Comparison of ENCODE assay signal across 15 cellular contexts in the genomic region with DNA sequence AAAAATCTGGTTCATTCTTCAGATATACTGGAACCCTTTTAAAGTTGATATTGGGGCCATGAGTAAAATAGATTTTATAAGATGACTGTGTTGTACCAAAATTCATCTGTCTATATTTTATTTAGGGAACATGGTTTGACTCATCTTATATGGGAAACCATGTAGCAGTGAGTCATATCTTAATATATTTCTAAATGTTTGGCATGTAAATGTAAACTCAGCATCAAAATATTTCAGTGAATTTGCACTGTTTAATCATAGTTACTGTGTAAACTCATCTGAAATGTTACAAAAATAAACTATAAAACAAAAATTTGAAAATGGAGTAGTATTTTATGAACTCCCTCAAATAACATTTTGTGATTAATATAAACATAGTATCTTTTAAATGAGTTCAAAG. TPM values are rescaled to one million over a fixed set of nuclear protein-coding genes. Genes with fewer than 3 reads are reported as not detected.
A peak's percentile ranks its signal among the peaks of the same experiment; 100 is the strongest.
DNase-seq lines count a peak whose midpoint lies in the region; ATAC-seq and TF ChIP-seq lines count a peak whose summit lies in the region.
"Had no signal": no experiment of that assay in that cellular context is flagged by ENCODE, and none has a peak within 500 bp of the region (broad histone marks: within the 10 kb centered on the region; RNA-seq: fewer than 3 reads in every experiment).

No MANE protein-coding gene starts in this region.

- H3K27ac Mint-ChIP-seq in activated T-cell treated with anti-CD3 and anti-CD28 coated beads, Interleukin-2, amount 50 U/mL, for 72 hours: peak overlapping the region; percentile 82

- DNase-seq in activated T-cell treated with anti-CD3 and anti-CD28 coated beads, Interleukin-2, amount 50 U/mL, for 72 hours: no peak
- DNase-seq in activated T-cell treated with anti-CD3 and anti-CD28 coated beads, Interleukin-2, amount 50 U/mL, for 48 hours: no peak
- peak; percentile 81 for DNase-seq in fibroblast of gingiva (ENCODE audit: low read depth)
- DNase-seq in spleen: no peak
- DNase-seq in NCI-H187 treated with DMSO at 0.1 percent for 48 hours (lab: John Stamatoyannopoulos, UW): no peak
- no peak for DNase-seq in DMS53 treated with DMSO at 0.1 percent for 48 hours (lab: John Stamatoyannopoulos, UW; ENCODE audit: unreplicated experiment)
- DNase-seq: activated CD4-positive, alpha-beta memory T cell treated with anti-CD3 and anti-CD28 coated beads, Interleukin-2, amount 10 ng/mL, durations not matched to agents 7 days and 5 days; DND-41; heart right ventricle; MG63; uterus had no signal

- H3K4me1 Mint-ChIP-seq in activated T-cell treated with anti-CD3 and anti-CD28 coated beads, Interleukin-2, amount 50 U/mL, for 72 hours (ENCODE audit: low read depth): peaks cover 70% of the 10 kb centered on the region

- no peak for ATAC-seq in activated T-cell treated with anti-CD3 and anti-CD28 coated beads, Interleukin-2, amount 50 U/mL, for 72 hours (replicated peaks in 1 of 2)
- ATAC-seq in HG02642 (IDR thresholded peaks at IDR 0.05; ENCODE audit: poor library complexity, unreplicated experiment): no peak

- H3K36me3 Mint-ChIP-seq in activated T-cell treated with anti-CD3 and anti-CD28 coated beads, Interleukin-2, amount 50 U/mL, for 72 hours (ENCODE audit: insufficient read depth in 2 of 2): peaks cover 2 to 10% of the 10 kb centered on the region in 2 donors

- peaks cover 2 to 3% of the 10 kb centered on the region in 2 donors for H3K9me3 Mint-ChIP-seq in activated T-cell treated with anti-CD3 and anti-CD28 coated beads, Interleukin-2, amount 50 U/mL, for 72 hours
- H3K9me3 Mint-ChIP-seq: activated CD4-positive, alpha-beta memory T cell treated with anti-CD3 and anti-CD28 coated beads, Interleukin-2, amount 10 ng/mL, durations not matched to agents 7 days and 5 days had no signal

- H3K27me3 Mint-ChIP-seq in activated T-cell treated with anti-CD3 and anti-CD28 coated beads, Interleukin-2, amount 50 U/mL, for 72 hours (ENCODE audit: low read depth): peaks cover 3% of the 10 kb centered on the region

- intact Hi-C loops in spleen (cut with DNase I; ENCODE audit: low total_unique reads): no loop called here

- no peaks in the 10 kb centered on the region for H3K27me3 ChIP-seq in spleen (replicated peaks in 1 of 7)
- H3K27me3 ChIP-seq: heart right ventricle, MG63, uterus had no signal

- no peak for TF ChIP-seq CTCF in VCaP (conservative IDR thresholded peaks at IDR 0.05)
- TF ChIP-seq CTCF in spleen (IDR thresholded peaks at IDR 0.05 in 8 of 11, conservative IDR thresholded peaks at IDR 0.05 in 3 of 11): no peak

- peak overlapping the region; percentile 54; the same call in 1 of the 2 replicates for H3K27ac ChIP-seq in VCaP
- H3K27ac ChIP-seq in spleen: peak overlapping the region in 6 of 8 donors; percentile 37 to 80 (median 66)
- H3K27ac ChIP-seq: HL-60, uterus had no signal

- H3K9me3 ChIP-seq in spleen: peaks cover 0 to 3% (median 0%) of the 10 kb centered on the region in 8 donors
- H3K9me3 ChIP-seq: MG63, uterus had no signal

- TF ChIP-seq POLR2A in spleen (IDR thresholded peaks at IDR 0.05): no peak

- peak overlapping the region in 1 of 2 donors; percentile 71 for H3K4me3 Mint-ChIP-seq in activated T-cell treated with anti-CD3 and anti-CD28 coated beads, Interleukin-2, amount 50 U/mL, for 72 hours

- H3K36me3 ChIP-seq in spleen: no peaks in the 10 kb centered on the region
- H3K36me3 ChIP-seq: heart right ventricle, MG63, uterus had no signal

- H3K4me1 ChIP-seq in spleen: peaks cover 11 to 72% (median 47%) of the 10 kb centered on the region in 6 donors

- no peak overlapping the region for H3K4me3 ChIP-seq in spleen
- H3K4me3 ChIP-seq: heart right ventricle, lung, MG63, uterus had no signal

RNA-seq across cellular contexts. Expression of a gene that starts 14.2 kb away (rescaled TPM):
- 1 to 10 TPM; 6.2 to 9.6 TPM for total RNA-seq in activated T-cell treated with anti-CD3 and anti-CD28 coated beads, Interleukin-2, amount 50 U/mL, for 72 hours
- 10 to 100 TPM; 13.2 to 44.7 (median 16.2) TPM for total RNA-seq in spleen
- 1 to 10 TPM; 1.5 to 3.0 (median 2.8) TPM for polyA plus RNA-seq in spleen
